14 cellular contexts compared by ENCODE assay signal in genomic region chr11:7637447-7638157, GRCh38. TPM values are rescaled to one million over a fixed set of nuclear protein-coding genes. Genes with fewer than 3 reads are reported as not detected.
DNase-seq lines count a peak whose midpoint lies in the region; ATAC-seq and TF ChIP-seq lines count a peak whose summit lies in the region.
"Had no signal": no experiment of that assay in that cellular context is flagged by ENCODE, and none has a peak within 500 bp of the region (broad histone marks: within the 10 kb centered on the region; RNA-seq: fewer than 3 reads in every experiment).

No MANE protein-coding gene starts in this region.

- no peak overlapping the region for H3K4me3 Mint-ChIP-seq in T-helper 17 cell
- H3K4me3 Mint-ChIP-seq: stimulated activated memory B cell treated with anti-CD40 and anti-IgM and Interleukin-4, amounts not matched to agents 10 μg/mL and 1 μg/mL and 100 μg/mL, for 72 hours had no signal

- H3K27me3 Mint-ChIP-seq in T-helper 17 cell = no peaks in the 10 kb centered on the region
- H3K27me3 Mint-ChIP-seq: stimulated activated memory B cell treated with anti-CD40 and anti-IgM and Interleukin-4, amounts not matched to agents 10 μg/mL and 1 μg/mL and 100 μg/mL, for 72 hours had no signal

- no peak overlapping the region for H3K27ac Mint-ChIP-seq in T-helper 17 cell

- H3K27me3 ChIP-seq in skeletal muscle tissue (ENCODE audit: control insufficient read depth in 3 of 3, insufficient read depth in 3 of 3, low read length in 3 of 3) = no peaks in the 10 kb centered on the region
- no peaks in the 10 kb centered on the region for H3K27me3 ChIP-seq in colonic mucosa

- peak; percentile 80 for DNase-seq in EH (ENCODE audit: low read depth)
- DNase-seq in amniotic epithelial cell (ENCODE audit: low read depth) = peak; percentile 45
- peak; percentile 61 to 82 for DNase-seq in foreskin fibroblast
- DNase-seq in T-helper 17 cell = no peak
- DNase-seq in colonic mucosa = no peak
- DNase-seq: activated gamma-delta T cell, NCI-H1105, small intestine had no signal

- TF ChIP-seq CTCF in foreskin fibroblast (IDR thresholded peaks at IDR 0.05; ENCODE audit: low read depth, low read length) = no peak
- no peak for TF ChIP-seq CTCF in colonic mucosa (IDR thresholded peaks at IDR 0.05)

- ATAC-seq in T-helper 17 cell (no peak), HG03045 (IDR thresholded peaks at IDR 0.05; ENCODE audit: unreplicated experiment) (no peak), HG03135 (IDR thresholded peaks at IDR 0.05; ENCODE audit: unreplicated experiment) (no peak)
- ATAC-seq: stimulated activated memory B cell treated with anti-CD40 and anti-IgM and Interleukin-4, amounts not matched to agents 10 μg/mL and 1 μg/mL and 100 μg/mL, for 72 hours had no signal

- H3K4me1 ChIP-seq in skeletal muscle tissue (ENCODE audit: control insufficient read depth in 3 of 3, insufficient read depth in 3 of 3, low read length in 3 of 3) (peaks cover 0 to 11% (median 6%) of the 10 kb centered on the region in 3 donors), colonic mucosa (peaks cover 14% of the 10 kb centered on the region)

- intact Hi-C loops in colonic mucosa (cut with DNase I) = no loop called here

- H3K27ac ChIP-seq in skeletal muscle tissue (ENCODE audit: low read depth, low read length) (peak overlapping the region; percentile 73), colonic mucosa (no peak overlapping the region)

- H3K4me3 ChIP-seq in foreskin fibroblast (ENCODE audit: low read depth in 1 of 2, low read length in 2 of 2) (no peak overlapping the region), skeletal muscle tissue (ENCODE audit: low read length in 3 of 3) (no peak overlapping the region), colonic mucosa (no peak overlapping the region)
- H3K4me3 ChIP-seq: lung had no signal

- H3K36me3 Mint-ChIP-seq in T-helper 17 cell (ENCODE audit: low read depth) = peaks cover 33% of the 10 kb centered on the region

- H3K36me3 ChIP-seq in skeletal muscle tissue (ENCODE audit: control insufficient read depth in 3 of 3, insufficient read depth in 3 of 3, low read length in 3 of 3) (peaks cover 73 to 87% (median 82%) of the 10 kb centered on the region in 3 donors), colonic mucosa (no peaks in the 10 kb centered on the region)

- peaks cover 13% of the 10 kb centered on the region for H3K4me1 Mint-ChIP-seq in T-helper 17 cell

- H3K9me3 ChIP-seq in skeletal muscle tissue (ENCODE audit: control insufficient read depth in 3 of 3, low read length in 3 of 3) (no peaks in the 10 kb centered on the region), T-helper 17 cell (ENCODE audit: control insufficient read depth, low read length, poor library complexity, severe bottlenecking) (no peaks in the 10 kb centered on the region), colonic mucosa (no peaks in the 10 kb centered on the region)

- H3K9ac ChIP-seq in skeletal muscle tissue (ENCODE audit: low read depth in 1 of 3, low read length in 3 of 3) = no peak overlapping the region
- no peak overlapping the region for H3K9ac ChIP-seq in colonic mucosa (ENCODE audit: low read depth in 2 of 2, low read length in 2 of 2)

RNA-seq across cellular contexts. Expression of gene CYB5R2, which starts 35.7 kb away (rescaled TPM):
- total RNA-seq in skeletal muscle tissue (2.6 TPM), T-helper 17 cell (under 1 TPM in 1 of 2 donors, not detected in 1; 0.20 TPM), colonic mucosa (1 to 10 TPM; 7.4 to 7.5 TPM)
- total RNA-seq: OCI-LY7 had no signal

Comparison
In these comparisons a context has a peak if more than half of its experiments do, and no peak if none do; other contexts are left out.
1. DNase-seq: peak in EH (single experiment), amniotic epithelial cell (single experiment) and foreskin fibroblast (2 of 2); none in T-helper 17 cell (0 of 3) and colonic mucosa (single experiment).